12 cellular contexts compared by ENCODE assay signal in genomic region chr11:119336744-119337469, GRCh38. TPM values are rescaled to one million over a fixed set of nuclear protein-coding genes. Genes with fewer than 3 reads are reported as not detected.
A peak's percentile ranks its signal among the peaks of the same experiment; 100 is the strongest.
DNase-seq lines count a peak whose midpoint lies in the region; ATAC-seq, FAIRE-seq and TF ChIP-seq lines count a peak whose summit lies in the region.
"Had no signal": no experiment of that assay in that cellular context is flagged by ENCODE, and none has a peak within 500 bp of the region (broad histone marks: within the 10 kb centered on the region; RNA-seq: fewer than 3 reads in every experiment).

No MANE protein-coding gene starts in this region.

- no peak for TF ChIP-seq EP300 in H1 (IDR thresholded peaks at IDR 0.05; ENCODE audit: borderline replicate concordance in 1 of 2, low read depth in 2 of 2, low read length in 2 of 2)

- H3K4me3 Mint-ChIP-seq in IgD-negative memory B cell: peak overlapping the region; percentile 45 to 93 (median 60)

- H3K79me1 ChIP-seq in H1 (ENCODE audit: low read depth, low read length) (peaks cover 12% of the 10 kb centered on the region), neuronal stem cell (ENCODE audit: low read depth, low read length) (peaks cover 22% of the 10 kb centered on the region)

- peaks cover 12% of the 10 kb centered on the region for H3K36me3 Mint-ChIP-seq in IgD-negative memory B cell

- WGBS in H1 (ENCODE audit: extremely low coverage in 1 of 2, insufficient coverage in 1 of 2, insufficient read length in 1 of 2, insufficient replicate concordance in 2 of 2, low coverage in 1 of 2, low lambda C conversion rate in 2 of 2, missing lambda C conversion rate in 1 of 2), 2 experiments: 84% methylated on average over 9 of the region's 9 CpGs; no CpG with 5 or more reads in 1 of the 2 experiments
- no CpG with 5 or more reads among the region's 9 CpGs for WGBS in neuronal stem cell (ENCODE audit: extremely low coverage in 2 of 2, insufficient read length in 2 of 2, insufficient replicate concordance in 1 of 2), 2 donors

- H2BK5ac ChIP-seq in H1 (ENCODE audit: low read depth, low read length) (peak overlapping the region; percentile 76; the same call in 1 of the 2 replicates), neuronal stem cell (ENCODE audit: low read length) (no peak overlapping the region)

- H3K4me2 ChIP-seq in H1 (ENCODE audit: insufficient read depth in 1 of 2, low read depth in 2 of 2, low read length in 2 of 2) (peak overlapping the region; percentile 56 to 76), neuronal stem cell (ENCODE audit: insufficient read depth, low read length, poor library complexity, severe bottlenecking) (no peak overlapping the region)

- no peak overlapping the region for H3K23ac ChIP-seq in H1 (ENCODE audit: insufficient read length)
- H3K23ac ChIP-seq in neuronal stem cell (ENCODE audit: low read depth, low read length, poor library complexity): no peak overlapping the region

- H2BK12ac ChIP-seq in H1 (ENCODE audit: low read depth, low read length) (no peak overlapping the region), neuronal stem cell (ENCODE audit: low read length) (no peak overlapping the region)

- no peak overlapping the region for H3K9ac ChIP-seq in H1 (replicated peaks in 1 of 4; ENCODE audit: extremely low read depth in 1 of 4, low read depth in 3 of 4, low read length in 3 of 4)
- no peak overlapping the region for H3K9ac ChIP-seq in neuronal stem cell (ENCODE audit: low read depth, low read length, poor library complexity)

- POLR2A ChIA-PET in H1 (lab: Charles Lee; ENCODE audit: partially characterized antibody): interaction anchor here (0.9 to 3.4 kb wide), 11 partner anchors 9 to 242 kb away, joined by 3 to 29 read pairs (median 6); partner anchors contain the start of gene MCAM

- H4K91ac ChIP-seq in H1 (replicated peaks; ENCODE audit: insufficient read length, low read length) (no peak overlapping the region), neuronal stem cell (ENCODE audit: low read depth, low read length, poor library complexity) (no peak overlapping the region)

- no peak overlapping the region for H4K5ac ChIP-seq in H1 (ENCODE audit: insufficient read length, low read depth, low read length)

- DNase-seq in D341Med (ENCODE audit: low spot score) (peak; percentile 7), H1 (ENCODE audit: low read depth in 1 of 2, low spot score in 2 of 2) (no peak), neuronal stem cell (ENCODE audit: low spot score) (no peak), LoVo (ENCODE audit: low spot score) (no peak), cortex of kidney (lab: John Stamatoyannopoulos, UW) (no peak)
- DNase-seq: NCI-H1694 treated with DMSO at 0.1 percent for 48 hours had no signal

- no peak overlapping the region for H2BK20ac ChIP-seq in H1 (ENCODE audit: low read length)

- no peak for TF ChIP-seq RAD21 in H1 (IDR thresholded peaks at IDR 0.05 in 1 of 2, conservative IDR thresholded peaks at IDR 0.05 in 1 of 2; ENCODE audit: low read depth in 2 of 2, low read length in 2 of 2)

- no peak overlapping the region for H3K4ac ChIP-seq in H1 (replicated peaks; ENCODE audit: insufficient read length, low read depth, low read length)
- H3K4ac ChIP-seq in neuronal stem cell (ENCODE audit: low read length): no peak overlapping the region

- H3K18ac ChIP-seq in H1 (ENCODE audit: extremely low read depth, low read length) (no peak overlapping the region), neuronal stem cell (ENCODE audit: low read length) (no peak overlapping the region)

- peaks cover 23% of the 10 kb centered on the region for H3K27me3 Mint-ChIP-seq in IgD-negative memory B cell

- peak overlapping the region; percentile 63; the same call in 1 of the 2 replicates for H2BK15ac ChIP-seq in H1 (ENCODE audit: low read length)
- peak overlapping the region; percentile 34 for H2BK15ac ChIP-seq in neuronal stem cell (ENCODE audit: low read length)

- peaks cover 0 to 2% (median 0%) of the 10 kb centered on the region in 3 donors for H3K9me3 Mint-ChIP-seq in IgD-negative memory B cell

- H3K4me1 Mint-ChIP-seq in IgD-negative memory B cell: peaks cover 13 to 28% (median 26%) of the 10 kb centered on the region in 3 donors

- H3K79me2 ChIP-seq in H1 (ENCODE audit: control insufficient read depth in 1 of 2, insufficient read depth in 2 of 2, low read length in 2 of 2): peaks cover 5 to 26% of the 10 kb centered on the region in 2 experiments; a peak in 3 of 4 replicates

- H4K8ac ChIP-seq in H1 (ENCODE audit: extremely low read depth, insufficient read depth, low read length) (no peak overlapping the region; the same call in 1 of the 2 replicates), neuronal stem cell (ENCODE audit: low read depth, low read length) (no peak overlapping the region)

- H3K4me3 ChIP-seq in H1 (ENCODE audit: extremely low read depth in 1 of 4, insufficient read depth in 2 of 4, low read depth in 3 of 4, low read length in 4 of 4) (peak overlapping the region in 3 of 4 experiments; percentile 15 to 69 (median 30); a peak in 3 of 8 replicates), neuronal stem cell (ENCODE audit: low read length in 2 of 2) (no peak overlapping the region)

- peak overlapping the region in 2 of 3 donors; percentile 72 to 96 for H3K27ac Mint-ChIP-seq in IgD-negative memory B cell

- ATAC-seq in activated CD4-positive, CD25-positive, alpha-beta regulatory T cell treated with anti-CD3 and anti-CD28 coated beads, Interleukin-2, amount 50 U/mL, for 24 hours: no peak

- no peak for FAIRE-seq in H1 (lab: Jason Lieb, UNC)

- H2AK5ac ChIP-seq in H1 (ENCODE audit: low read depth, low read length) (no peak overlapping the region), neuronal stem cell (ENCODE audit: low read depth, low read length) (peak overlapping the region; percentile 5)

- H2AFZ ChIP-seq in H1 (ENCODE audit: low read length) (no peak overlapping the region), neuronal stem cell (ENCODE audit: low read length) (no peak overlapping the region)

- no peak overlapping the region for H3K56ac ChIP-seq in H1 (replicated peaks; ENCODE audit: insufficient read length, low read depth, low read length)

- no peak overlapping the region for H3K14ac ChIP-seq in H1 (ENCODE audit: insufficient read length)
- no peak overlapping the region for H3K14ac ChIP-seq in neuronal stem cell (ENCODE audit: low read length)

- H3K23me2 ChIP-seq in H1 (ENCODE audit: low read depth, low read length): peaks cover 20% of the 10 kb centered on the region; the same call in 1 of the 2 replicates

- H3K36me3 ChIP-seq in H1 (ENCODE audit: control insufficient read depth in 2 of 4, insufficient read depth in 4 of 4, low read length in 3 of 4): peaks cover 0 to 6% (median 2%) of the 10 kb centered on the region in 4 experiments; a peak in 1 of 8 replicates
- H3K36me3 ChIP-seq in neuronal stem cell (replicated peaks in 1 of 2; ENCODE audit: control insufficient read depth in 2 of 2, insufficient read depth in 2 of 2, low read length in 2 of 2): peaks cover 16% of the 10 kb centered on the region in 2 donors

- H3K9me3 ChIP-seq in H1 (ENCODE audit: insufficient read depth in 2 of 2, low read depth in 1 of 2, low read length in 1 of 2): no peaks in the 10 kb centered on the region
- no peaks in the 10 kb centered on the region for H3K9me3 ChIP-seq in neuronal stem cell (replicated peaks in 1 of 2; ENCODE audit: control insufficient read depth in 2 of 2, insufficient read depth in 1 of 2, low read depth in 1 of 2, low read length in 2 of 2)
- H3K9me3 ChIP-seq: HAP-1 had no signal

- no peak for TF ChIP-seq CTCF in H1 (IDR thresholded peaks at IDR 0.05; ENCODE audit: control extremely low read depth in 1 of 3, insufficient read depth in 1 of 3, low read depth in 1 of 3, low read length in 3 of 3)

- H3K27me3 ChIP-seq in H1 (replicated peaks in 1 of 4; ENCODE audit: control insufficient read depth in 3 of 4, extremely low read depth in 1 of 4, insufficient read depth in 3 of 4, low read length in 3 of 4) (peaks cover 12 to 33% (median 29%) of the 10 kb centered on the region in 4 experiments), neuronal stem cell (ENCODE audit: control insufficient read depth in 3 of 3, insufficient read depth in 3 of 3, low read depth in 1 of 3, low read length in 3 of 3) (peaks cover 6 to 23% (median 15%) of the 10 kb centered on the region in 3 experiments)

- peak overlapping the region; percentile 64; the same call in 1 of the 2 replicates for H3K27ac ChIP-seq in H1 (ENCODE audit: low read depth, low read length)
- H3K27ac ChIP-seq in neuronal stem cell (replicated peaks; ENCODE audit: low read length): peak overlapping the region; percentile 75
- H3K27ac ChIP-seq: VCaP had no signal

- CTCF ChIA-PET in H1 (lab: Charles Lee; ENCODE audit: partially characterized antibody): interaction anchor here (0.7 to 20.0 kb wide), 15 partner anchors 11 to 728 kb away, joined by 3 to 463 read pairs (median 7); partner anchors contain the start of genes MCAM and USP2

- no peak for TF ChIP-seq POLR2A in H1 (IDR thresholded peaks at IDR 0.05; ENCODE audit: control extremely low read depth in 1 of 2, low read depth in 2 of 2, low read length in 2 of 2)

- H3K4me1 ChIP-seq in H1 (replicated peaks in 1 of 4; ENCODE audit: control insufficient read depth in 3 of 4, insufficient read depth in 4 of 4, low read length in 3 of 4) (peaks cover 5 to 38% (median 27%) of the 10 kb centered on the region in 4 experiments), neuronal stem cell (ENCODE audit: control insufficient read depth in 2 of 2, insufficient read depth in 1 of 2, low read depth in 1 of 2, low read length in 2 of 2) (peaks cover 33 to 49% of the 10 kb centered on the region in 2 donors)

- peaks cover 3 to 16% of the 10 kb centered on the region in 2 experiments for H4K20me1 ChIP-seq in H1 (replicated peaks in 1 of 2; ENCODE audit: control insufficient read depth in 1 of 2, insufficient read depth in 2 of 2, low read length in 2 of 2)

- H2BK120ac ChIP-seq in H1 (replicated peaks; ENCODE audit: low read depth, low read length): no peak overlapping the region
- H2BK120ac ChIP-seq in neuronal stem cell (ENCODE audit: low read depth, low read length): no peak overlapping the region

RNA-seq across cellular contexts. Expression of gene RNF26, which starts 2.6 kb away (rescaled TPM):
- polyA plus RNA-seq in IgD-negative memory B cell (41.1 TPM), H1 (2011; rRNA removed) (84.0 and 126 TPM in 2 replicates)
- 82.7 and 86.6 TPM in 2 replicates for total RNA-seq in H1 (2021; fragmentation: NEBNext Ultra II Directional; extraction: Animal tissue kit (Norgen Biotek cat#: 25700))
- polyA plus RNA-seq in H1 (2011; cell fraction: cytosol; rRNA removed): 70.2 TPM
- 78.5 TPM for polyA plus RNA-seq in H1 (2011; cell fraction: nucleus; rRNA removed)
- 62.6 to 82.3 TPM (median 76.8 TPM) in 4 replicates for polyA plus RNA-seq in H1 (2012, experiment 1 of 2)
- 108 TPM for polyA plus RNA-seq in H1 (2012, experiment 2 of 2)
- 78.7 TPM for polyA plus RNA-seq in H1 (2013, experiment 1 of 2)
- polyA plus RNA-seq in H1 (2013, experiment 2 of 2): 85.7 TPM
- polyA minus RNA-seq in H1 (2011; rRNA and poly(A)+ RNA removed): 91.8 and 114 TPM in 2 replicates
- polyA minus RNA-seq in H1 (2011; cell fraction: cytosol; rRNA and poly(A)+ RNA removed): 73.1 TPM
- polyA minus RNA-seq in H1 (2011; cell fraction: nucleus; rRNA and poly(A)+ RNA removed): 59.0 TPM
- 79.3 TPM for polyA plus RNA-seq in neuronal stem cell (2013, experiment 1 of 2)
- polyA plus RNA-seq in neuronal stem cell (2013, experiment 2 of 2): 79.8 TPM

RNA-seq across cellular contexts. Expression of gene C1QTNF5, which starts 3.8 kb away (rescaled TPM):
- not detected for polyA plus RNA-seq in IgD-negative memory B cell
- total RNA-seq in H1 (2021; fragmentation: NEBNext Ultra II Directional; extraction: Animal tissue kit (Norgen Biotek cat#: 25700)): 1.5 and 2.2 TPM in 2 replicates
- polyA plus RNA-seq in H1 (2011; rRNA removed): 2.7 and 3.4 TPM in 2 replicates
- 3.0 TPM for polyA plus RNA-seq in H1 (2011; cell fraction: cytosol; rRNA removed)
- polyA plus RNA-seq in H1 (2011; cell fraction: nucleus; rRNA removed): 3.0 TPM
- 1.1 to 2.5 TPM (median 1.7 TPM) in 4 replicates for polyA plus RNA-seq in H1 (2012, experiment 1 of 2)
- 2.3 TPM for polyA plus RNA-seq in H1 (2012, experiment 2 of 2)
- polyA plus RNA-seq in H1 (2013, experiment 1 of 2): 1.3 TPM
- 1.5 TPM for polyA plus RNA-seq in H1 (2013, experiment 2 of 2)
- 0.73 and 0.76 TPM in 2 replicates for polyA minus RNA-seq in H1 (2011; rRNA and poly(A)+ RNA removed)
- 1.5 TPM for polyA minus RNA-seq in H1 (2011; cell fraction: cytosol; rRNA and poly(A)+ RNA removed)
- 2.2 TPM for polyA minus RNA-seq in H1 (2011; cell fraction: nucleus; rRNA and poly(A)+ RNA removed)
- polyA plus RNA-seq in neuronal stem cell (2013, experiment 1 of 2): 3.1 TPM
- 3.3 TPM for polyA plus RNA-seq in neuronal stem cell (2013, experiment 2 of 2)

RNA-seq across cellular contexts. Expression of gene MFRP, which starts 9.6 kb away (rescaled TPM):
- not detected for polyA plus RNA-seq in IgD-negative memory B cell
- total RNA-seq in H1 (2021; fragmentation: NEBNext Ultra II Directional; extraction: Animal tissue kit (Norgen Biotek cat#: 25700)): not detected in 2 replicates
- polyA plus RNA-seq in H1 (2011; rRNA removed): 0.02 TPM in 2 replicates
- polyA plus RNA-seq in H1 (2011; cell fraction: cytosol; rRNA removed): not detected
- polyA plus RNA-seq in H1 (2011; cell fraction: nucleus; rRNA removed): 0.09 TPM
- not detected in 4 replicates for polyA plus RNA-seq in H1 (2012, experiment 1 of 2)
- not detected for polyA plus RNA-seq in H1 (2012, experiment 2 of 2)
- 0.02 TPM for polyA plus RNA-seq in H1 (2013, experiment 1 of 2)
- polyA plus RNA-seq in H1 (2013, experiment 2 of 2): 0.02 TPM
- polyA minus RNA-seq in H1 (2011; rRNA and poly(A)+ RNA removed): not detected in 2 replicates
- not detected for polyA minus RNA-seq in H1 (2011; cell fraction: cytosol; rRNA and poly(A)+ RNA removed)
- not detected for polyA minus RNA-seq in H1 (2011; cell fraction: nucleus; rRNA and poly(A)+ RNA removed)
- polyA plus RNA-seq in neuronal stem cell (2013, experiment 1 of 2): not detected
- not detected for polyA plus RNA-seq in neuronal stem cell (2013, experiment 2 of 2)
- total RNA-seq: kidney epithelial cell had no signal
- polyA plus RNA-seq: esophagus had no signal

RNA-seq across cellular contexts. Expression of gene MCAM, which starts 20.0 kb away (rescaled TPM):
- polyA plus RNA-seq in IgD-negative memory B cell: 1.3 TPM
- 19.6 and 22.4 TPM in 2 replicates for total RNA-seq in H1 (2021; fragmentation: NEBNext Ultra II Directional; extraction: Animal tissue kit (Norgen Biotek cat#: 25700))
- 32.2 and 63.2 TPM in 2 replicates for polyA plus RNA-seq in H1 (2011; rRNA removed)
- polyA plus RNA-seq in H1 (2011; cell fraction: cytosol; rRNA removed): 60.7 TPM
- polyA plus RNA-seq in H1 (2011; cell fraction: nucleus; rRNA removed): 25.3 TPM
- 12.0 to 16.4 TPM (median 13.7 TPM) in 4 replicates for polyA plus RNA-seq in H1 (2012, experiment 1 of 2)
- polyA plus RNA-seq in H1 (2012, experiment 2 of 2): 12.7 TPM
- 28.6 TPM for polyA plus RNA-seq in H1 (2013, experiment 1 of 2)
- polyA plus RNA-seq in H1 (2013, experiment 2 of 2): 28.6 TPM
- 11.1 and 12.2 TPM in 2 replicates for polyA minus RNA-seq in H1 (2011; rRNA and poly(A)+ RNA removed)
- 11.2 TPM for polyA minus RNA-seq in H1 (2011; cell fraction: cytosol; rRNA and poly(A)+ RNA removed)
- polyA minus RNA-seq in H1 (2011; cell fraction: nucleus; rRNA and poly(A)+ RNA removed): 19.3 TPM
- polyA plus RNA-seq in neuronal stem cell (2013, experiment 1 of 2): 20.2 TPM
- polyA plus RNA-seq in neuronal stem cell (2013, experiment 2 of 2): 19.8 TPM

RNA-seq across cellular contexts. Expression of gene USP2, which starts 44.6 kb away (rescaled TPM):
- polyA plus RNA-seq in IgD-negative memory B cell: not detected
- 6.9 and 8.5 TPM in 2 replicates for total RNA-seq in H1 (2021; fragmentation: NEBNext Ultra II Directional; extraction: Animal tissue kit (Norgen Biotek cat#: 25700))
- 2.2 and 3.9 TPM in 2 replicates for polyA plus RNA-seq in H1 (2011; rRNA removed)
- 2.1 TPM for polyA plus RNA-seq in H1 (2011; cell fraction: cytosol; rRNA removed)
- 3.5 TPM for polyA plus RNA-seq in H1 (2011; cell fraction: nucleus; rRNA removed)
- 5.3 to 6.6 TPM (median 5.9 TPM) in 4 replicates for polyA plus RNA-seq in H1 (2012, experiment 1 of 2)
- polyA plus RNA-seq in H1 (2012, experiment 2 of 2): 5.0 TPM
- 4.6 TPM for polyA plus RNA-seq in H1 (2013, experiment 1 of 2)
- polyA plus RNA-seq in H1 (2013, experiment 2 of 2): 4.3 TPM
- polyA minus RNA-seq in H1 (2011; rRNA and poly(A)+ RNA removed): 7.0 and 7.9 TPM in 2 replicates
- polyA minus RNA-seq in H1 (2011; cell fraction: cytosol; rRNA and poly(A)+ RNA removed): 4.6 TPM
- 7.3 TPM for polyA minus RNA-seq in H1 (2011; cell fraction: nucleus; rRNA and poly(A)+ RNA removed)
- 4.2 TPM for polyA plus RNA-seq in neuronal stem cell (2013, experiment 1 of 2)
- 4.4 TPM for polyA plus RNA-seq in neuronal stem cell (2013, experiment 2 of 2)

Comparison
In these comparisons a context has a peak if more than half of its experiments do, and no peak if none do; other contexts are left out.
1. H3K4me3 ChIP-seq: peak in H1 (3 of 4); none in neuronal stem cell (0 of 2).